In genomic region chr12:52011602-52012214, GRCh38 we compare ENCODE assay signal across 11 cellular contexts.
"Had no signal": no experiment of that assay in that cellular context is flagged by ENCODE, and none has a peak within 500 bp of the region (broad histone marks: within the 10 kb centered on the region; RNA-seq: fewer than 3 reads in every experiment).

No MANE protein-coding gene starts in this region.

- FAIRE-seq: small intestine, urothelium cell line had no signal

- DNase-seq: activated CD4-positive, alpha-beta memory T cell treated with anti-CD3 and anti-CD28 coated beads for 36 hours; activated CD4-positive, alpha-beta T cell treated with anti-CD3 and anti-CD28 coated beads for 1 hour; activated effector memory CD4-positive, alpha-beta T cell treated with anti-CD3 and anti-CD28 coated beads, Interleukin-2, amount 50 U/mL, for 16 hours; activated T-cell treated with anti-CD3 and anti-CD28 coated beads, Interleukin-2, amount 50 U/mL, for 4 hours; glutamatergic neuron; left colon; mesendoderm; retina; small intestine had no signal

- ATAC-seq: activated T-cell treated with anti-CD3 and anti-CD28 coated beads, Interleukin-2, amount 50 U/mL, for 4 hours; left colon; stimulated activated effector memory CD8-positive, alpha-beta T cell treated with anti-CD3 and anti-CD28 coated beads, Interleukin-12 subunit alpha, Interleukin-12 subunit beta, amount 100 ng/mL, for 72 hours had no signal
